ENCODE assay signal across 1 cellular context in the genomic region with DNA sequence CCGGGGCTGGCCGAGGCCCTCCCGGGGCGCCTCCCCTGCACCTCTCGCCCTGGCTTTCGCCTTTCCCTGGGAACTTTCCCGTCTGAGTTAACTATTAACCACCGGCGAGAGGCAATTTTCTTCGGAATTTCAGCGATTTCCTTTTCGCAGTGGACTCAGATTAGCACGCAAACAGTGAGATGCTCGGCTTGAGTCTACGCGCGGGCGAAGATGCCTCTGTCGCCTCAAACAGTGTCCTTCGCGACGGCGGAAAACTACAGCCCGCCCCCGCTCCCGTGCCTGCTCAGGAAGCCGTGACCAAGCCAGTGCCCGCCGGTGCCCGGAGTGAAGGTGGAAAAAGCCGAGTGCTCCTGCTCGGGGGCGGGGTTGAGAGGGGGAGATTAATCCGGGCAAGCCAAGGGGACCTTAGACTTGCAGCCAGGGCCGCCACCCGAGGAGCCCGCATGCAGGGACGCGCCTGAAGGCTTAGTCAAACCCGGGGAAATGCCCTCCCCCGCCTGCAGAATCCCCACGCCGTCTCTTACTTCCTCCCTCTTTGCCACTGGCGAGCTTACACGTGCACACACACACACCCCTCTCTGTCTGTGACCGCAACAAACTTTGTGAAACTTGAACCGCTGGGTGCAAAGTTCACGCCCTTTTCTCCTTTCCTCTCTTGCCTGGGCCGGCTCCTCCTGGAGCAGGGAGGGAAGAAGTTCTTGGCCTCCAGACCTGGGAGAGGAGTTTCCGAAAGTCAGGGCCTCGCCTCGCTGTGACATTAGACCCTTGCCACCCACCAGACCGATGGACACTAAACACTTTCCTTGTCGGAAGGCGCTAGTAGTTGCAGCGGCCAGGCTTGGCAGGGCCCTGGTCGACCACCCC.
TF ChIP-seq lines count a peak whose summit lies in the region.

No MANE protein-coding gene starts in this region.

TF ChIP-seq in GM12878, 131 proteins besides CTCF, POLR2A, EP300 and RAD21 (continued from another document):
- no peak for TF ChIP-seq SIX5 (IDR thresholded peaks at IDR 0.05; ENCODE audit: low read depth, low read length, severe bottlenecking)
- TF ChIP-seq MLLT1 (IDR thresholded peaks at IDR 0.05): peak; percentile 40; the same call in 1 of the 2 replicates
- peak; percentile 23 for TF ChIP-seq SP1 (IDR thresholded peaks at IDR 0.05; ENCODE audit: low read depth, low read length)
- TF ChIP-seq BHLHE40 (IDR thresholded peaks at IDR 0.05; ENCODE audit: borderline replicate concordance in 1 of 2, low read depth in 2 of 2, low read length in 1 of 2): peak; percentile 97
- TF ChIP-seq IKZF2 (IDR thresholded peaks at IDR 0.05): peak; percentile 77
- TF ChIP-seq CBFB (IDR thresholded peaks at IDR 0.05; ENCODE audit: low read depth): 0 out of 2 replicates have a peak, but pooled peaks have one; percentile 24
- 0 out of 3 replicates have a peak, but pooled peaks have one; percentile 10 for TF ChIP-seq POU2F2 (IDR thresholded peaks at IDR 0.05; ENCODE audit: borderline replicate concordance, low read depth, low read length)
- TF ChIP-seq RELB (IDR thresholded peaks at IDR 0.05; ENCODE audit: low read depth): peak; percentile 54
- TF ChIP-seq IKZF1 (conservative IDR thresholded peaks at IDR 0.05): peak; percentile 80
- peak; percentile 28 for TF ChIP-seq MYC (IDR thresholded peaks at IDR 0.05; ENCODE audit: insufficient read depth, insufficient read length, insufficient replicate concordance, low read length, severe bottlenecking)
- peak; percentile 90 for TF ChIP-seq NR2F1 (conservative IDR thresholded peaks at IDR 0.05)
- TF ChIP-seq GATAD2B (conservative IDR thresholded peaks at IDR 0.05; ENCODE audit: low read depth): 0 out of 2 replicates have a peak, but pooled peaks have one; percentile 42
